ENCODE assay signal across 18 cellular contexts in genomic region chr7:100326914-100327313, GRCh38. TPM values are rescaled to one million over a fixed set of nuclear protein-coding genes. Genes with fewer than 3 reads are reported as not detected.
"Had no signal": no experiment of that assay in that cellular context is flagged by ENCODE, and none has a peak within 500 bp of the region (broad histone marks: within the 10 kb centered on the region; RNA-seq: fewer than 3 reads in every experiment).

No MANE protein-coding gene starts in this region.

RNA-seq across cellular contexts. Expression of gene SPDYE3, which starts 19.4 kb away (rescaled TPM):
- total RNA-seq: activated naive CD4-positive, alpha-beta T cell treated with anti-CD3 and anti-CD28 coated beads for 36 hours; activated naive CD4-positive, alpha-beta T cell treated with anti-CD3 and anti-CD28 coated beads, Interleukin-2, amount 50 U/mL, for 72 hours; activated naive CD8-positive, alpha-beta T cell treated with anti-CD3 and anti-CD28 coated beads for 36 hours; activated naive CD8-positive, alpha-beta T cell treated with anti-CD3 and anti-CD28 coated beads, Interleukin-2, amount 10 ng/mL, durations not matched to agents 7 days and 5 days; activated T-cell treated with anti-CD3 and anti-CD28 coated beads, Interleukin-2, amount 50 U/mL, for 4 hours; activated T-cell treated with anti-CD3 and anti-CD28 coated beads, Interleukin-2, amount 50 U/mL, for 72 hours; activated T-helper 1 cell treated with anti-CD3 and anti-CD28 coated beads, Interleukin-12 subunit alpha, Interleukin-12 subunit beta, Interleukin-2, Interleukin-4 antibody, amounts not matched to agents 30 ng/mL and 10 ng/mL and 1 ng/mL, durations not matched to agents 14 hours and 24 hours and 36 hours; activated T-helper 17 cell treated with anti-CD3 and anti-CD28 coated beads, Interleukin-2, amount 50 U/mL, for 72 hours; activated T-helper 2 cell treated with anti-CD3 and anti-CD28 coated beads, Interferon-gamma antibody, Interleukin-2, Interleukin-4, amounts not matched to agents 10 μg/mL and 5 μg/mL and 100 μg/mL, durations not matched to agents 14 hours and 24 hours and 36 hours; adrenal gland; aorta; ascending aorta; astrocyte; body of pancreas; breast epithelium; bronchial epithelial cell; cardiac muscle cell; cardiac septum had no signal
- polyA plus RNA-seq: aorta had no signal

RNA-seq across cellular contexts. Expression of gene PILRA, which starts 46.4 kb away (rescaled TPM):
- total RNA-seq: bronchial epithelial cell had no signal
